Comparison of ENCODE assay signal across 1 cellular context in genomic region chr16:67869653-67870052, GRCh38.
TF ChIP-seq lines count a peak whose summit lies in the region.

No MANE protein-coding gene starts in this region.

TF ChIP-seq in HCT116, 20 proteins besides CTCF, POLR2A, EP300 and RAD21 (continued from another document):
- TF ChIP-seq YY1 (IDR thresholded peaks at IDR 0.05; ENCODE audit: extremely low read depth, insufficient replicate concordance, low read depth, low read length) (no peak), ZBTB33 (IDR thresholded peaks at IDR 0.05; ENCODE audit: extremely low read depth, insufficient replicate concordance, low read length) (no peak), FOSL1 (IDR thresholded peaks at IDR 0.05; ENCODE audit: low read depth) (no peak), SP1 (IDR thresholded peaks at IDR 0.05; ENCODE audit: low read depth) (no peak)
TF ChIP-seq in HCT116: peak in this region for 0.
